ENCODE assay signal across 8 cellular contexts in genomic region chr21:35222541-35222941, GRCh38.
DNase-seq lines count a peak whose midpoint lies in the region; ATAC-seq and TF ChIP-seq lines count a peak whose summit lies in the region.

No MANE protein-coding gene starts in this region.

- no peak for TF ChIP-seq POLR2A in heart left ventricle (IDR thresholded peaks at IDR 0.05)

- H3K27me3 ChIP-seq in heart left ventricle, result no peaks in the 10 kb centered on the region

- peak overlapping the region; percentile 81 for H3K27ac Mint-ChIP-seq in activated T-helper 2 cell treated with anti-CD3 and anti-CD28 coated beads, Interferon-gamma antibody, Interleukin-2, Interleukin-4, amounts not matched to agents 10 μg/mL and 5 μg/mL and 100 μg/mL, durations not matched to agents 14 hours and 24 hours and 36 hours
- H3K27ac Mint-ChIP-seq in stimulated activated naive CD8-positive, alpha-beta T cell treated with anti-CD3 and anti-CD28 coated beads, Interleukin-15, Interleukin-2, amounts not matched to agents 100 ng/mL and 50 ng/mL, for 24 hours, result peak overlapping the region; percentile 78
- no peak overlapping the region for H3K27ac Mint-ChIP-seq in endothelial cell (ENCODE audit: unreplicated experiment)

- no peak overlapping the region for H3K4me3 ChIP-seq in heart left ventricle

- peaks cover 6% of the 10 kb centered on the region for H3K36me3 Mint-ChIP-seq in activated T-helper 2 cell treated with anti-CD3 and anti-CD28 coated beads, Interferon-gamma antibody, Interleukin-2, Interleukin-4, amounts not matched to agents 10 μg/mL and 5 μg/mL and 100 μg/mL, durations not matched to agents 14 hours and 24 hours and 36 hours (ENCODE audit: low read depth)
- no peaks in the 10 kb centered on the region for H3K36me3 Mint-ChIP-seq in stimulated activated naive CD8-positive, alpha-beta T cell treated with anti-CD3 and anti-CD28 coated beads, Interleukin-15, Interleukin-2, amounts not matched to agents 100 ng/mL and 50 ng/mL, for 24 hours (ENCODE audit: low read depth)
- H3K36me3 Mint-ChIP-seq in endothelial cell (ENCODE audit: low read depth, unreplicated experiment), result no peaks in the 10 kb centered on the region

- DNase-seq in heart left ventricle, result no peak
- no peak for DNase-seq in Right ventricle myocardium inferior (ENCODE audit: missing footprints)
- peak; percentile 55 for DNase-seq in activated T-helper 2 cell treated with anti-CD3 and anti-CD28 coated beads, Interferon-gamma antibody, Interleukin-2, Interleukin-4, amounts not matched to agents 10 μg/mL and 5 μg/mL and 100 μg/mL, durations not matched to agents 14 hours and 24 hours and 36 hours (ENCODE audit: low spot score)
- no peak for DNase-seq in endothelial cell (ENCODE audit: low spot score)
- no peak for DNase-seq in NCI-H2081 (lab: John Stamatoyannopoulos, UW)
- DNase-seq in NCI-H526 treated with DMSO at 0.1 percent for 48 hours (lab: John Stamatoyannopoulos, UW), result no peak

- H3K4me3 Mint-ChIP-seq in activated T-helper 2 cell treated with anti-CD3 and anti-CD28 coated beads, Interferon-gamma antibody, Interleukin-2, Interleukin-4, amounts not matched to agents 10 μg/mL and 5 μg/mL and 100 μg/mL, durations not matched to agents 14 hours and 24 hours and 36 hours (ENCODE audit: low read depth), result peak overlapping the region; percentile 7
- peak overlapping the region; percentile 57 for H3K4me3 Mint-ChIP-seq in stimulated activated naive CD8-positive, alpha-beta T cell treated with anti-CD3 and anti-CD28 coated beads, Interleukin-15, Interleukin-2, amounts not matched to agents 100 ng/mL and 50 ng/mL, for 24 hours
- no peak overlapping the region for H3K4me3 Mint-ChIP-seq in endothelial cell (ENCODE audit: unreplicated experiment)

- 37 to 59% (median 49%) methylated on average over 3 of the region's 3 CpGs for WGBS in heart left ventricle, 4 donors

- peaks cover 0 to 38% (median 15%) of the 10 kb centered on the region in 12 donors for H3K4me1 ChIP-seq in heart left ventricle

- H3K4me1 Mint-ChIP-seq in activated T-helper 2 cell treated with anti-CD3 and anti-CD28 coated beads, Interferon-gamma antibody, Interleukin-2, Interleukin-4, amounts not matched to agents 10 μg/mL and 5 μg/mL and 100 μg/mL, durations not matched to agents 14 hours and 24 hours and 36 hours (ENCODE audit: low read depth), result peaks cover 63% of the 10 kb centered on the region
- H3K4me1 Mint-ChIP-seq in stimulated activated naive CD8-positive, alpha-beta T cell treated with anti-CD3 and anti-CD28 coated beads, Interleukin-15, Interleukin-2, amounts not matched to agents 100 ng/mL and 50 ng/mL, for 24 hours (ENCODE audit: low read depth), result peaks cover 67% of the 10 kb centered on the region
- H3K4me1 Mint-ChIP-seq in endothelial cell (ENCODE audit: unreplicated experiment), result peaks cover 16% of the 10 kb centered on the region

- intact Hi-C loops in heart left ventricle (cut with DNase I), result no loop called here
- intact Hi-C loops in Right ventricle myocardium inferior (cut with DNase I), result no loop called here
- intact Hi-C loops in activated T-helper 2 cell treated with anti-CD3 and anti-CD28 coated beads, Interferon-gamma antibody, Interleukin-2, Interleukin-4, amounts not matched to agents 10 μg/mL and 5 μg/mL and 100 μg/mL, durations not matched to agents 14 hours and 24 hours and 36 hours (cut with micrococcal nuclease), result loop anchor here (1.0 to 10.0 kb wide), 9 partner anchors 44 to 335 kb away; no protein-coding TSS in a partner anchor

- no peaks in the 10 kb centered on the region for H3K9me3 ChIP-seq in heart left ventricle

- ATAC-seq in heart left ventricle (peak in 2 of 4 donors; percentile 40 to 49), Right ventricle myocardium inferior (no peak), HG03565 (IDR thresholded peaks at IDR 0.05; ENCODE audit: unreplicated experiment) (peak; percentile 59)

- TF ChIP-seq CTCF in heart left ventricle (IDR thresholded peaks at IDR 0.05), result no peak
- TF ChIP-seq CTCF in endothelial cell (IDR thresholded peaks at IDR 0.05; ENCODE audit: unreplicated experiment), result no peak

- no peaks in the 10 kb centered on the region for H3K27me3 Mint-ChIP-seq in activated T-helper 2 cell treated with anti-CD3 and anti-CD28 coated beads, Interferon-gamma antibody, Interleukin-2, Interleukin-4, amounts not matched to agents 10 μg/mL and 5 μg/mL and 100 μg/mL, durations not matched to agents 14 hours and 24 hours and 36 hours (ENCODE audit: low read depth)
- no peaks in the 10 kb centered on the region for H3K27me3 Mint-ChIP-seq in stimulated activated naive CD8-positive, alpha-beta T cell treated with anti-CD3 and anti-CD28 coated beads, Interleukin-15, Interleukin-2, amounts not matched to agents 100 ng/mL and 50 ng/mL, for 24 hours
- peaks cover 1% of the 10 kb centered on the region for H3K27me3 Mint-ChIP-seq in endothelial cell (ENCODE audit: unreplicated experiment)

- peak overlapping the region in 8 of 12 donors; percentile 2 to 72 (median 50) for H3K27ac ChIP-seq in heart left ventricle

- no peaks in the 10 kb centered on the region for H3K36me3 ChIP-seq in heart left ventricle

- peaks cover 15% of the 10 kb centered on the region for H3K9me3 Mint-ChIP-seq in activated T-helper 2 cell treated with anti-CD3 and anti-CD28 coated beads, Interferon-gamma antibody, Interleukin-2, Interleukin-4, amounts not matched to agents 10 μg/mL and 5 μg/mL and 100 μg/mL, durations not matched to agents 14 hours and 24 hours and 36 hours
- no peaks in the 10 kb centered on the region for H3K9me3 Mint-ChIP-seq in stimulated activated naive CD8-positive, alpha-beta T cell treated with anti-CD3 and anti-CD28 coated beads, Interleukin-15, Interleukin-2, amounts not matched to agents 100 ng/mL and 50 ng/mL, for 24 hours
- H3K9me3 Mint-ChIP-seq in endothelial cell (ENCODE audit: unreplicated experiment), result no peaks in the 10 kb centered on the region
